ENCODE assay signal across 8 cellular contexts in genomic region chr9:84261082-84261746, GRCh38.
DNase-seq lines count a peak whose midpoint lies in the region; ATAC-seq and TF ChIP-seq lines count a peak whose summit lies in the region.

No MANE protein-coding gene starts in this region.

- peak; percentile 87 to 99 (median 97) for ATAC-seq in heart left ventricle

- DNase-seq in DMS153 treated with DMSO at 0.1 percent for 48 hours (lab: John Stamatoyannopoulos, UW; ENCODE audit: unreplicated experiment) (peak; percentile 86), GM23248 (peak; percentile 85), MV-4-11 (lab: John Stamatoyannopoulos, UW) (peak; percentile 49), SK-N-MC (ENCODE audit: low read depth, low spot score) (peak; percentile 6), adrenal gland (peak; percentile 81 to 95 (median 89)), heart left ventricle (peak; percentile 79 to 89 (median 83)), progenitor cell of endocrine pancreas (ENCODE audit: low spot score, unreplicated experiment) (peak; percentile 66), cortex of kidney (lab: John Stamatoyannopoulos, UW) (no peak)

- H3K9ac ChIP-seq in GM23248: peak overlapping the region; percentile 18; the same call in 1 of the 2 replicates
- H3K9ac ChIP-seq in SK-N-MC (ENCODE audit: insufficient read length): no peak overlapping the region

- no peaks in the 10 kb centered on the region for H3F3A ChIP-seq in GM23248 (ENCODE audit: insufficient read depth)

- 23 to 28% methylated on average over 12 of the region's 12 CpGs for WGBS in GM23248 (ENCODE audit: low coverage in 1 of 2, low lambda C conversion rate in 2 of 2, missing lambda C conversion rate in 2 of 2), 2 experiments
- 28 to 40% (median 30%) methylated on average over 9 to 12 of the region's 12 CpGs for WGBS in adrenal gland, 4 donors
- 28 to 30% (median 29%) methylated on average over 12 of the region's 12 CpGs for WGBS in heart left ventricle, 4 donors

- no peak overlapping the region for H3K27ac Mint-ChIP-seq in progenitor cell of endocrine pancreas

- TF ChIP-seq CTCF in adrenal gland (IDR thresholded peaks at IDR 0.05) (peak; percentile 81 to 96 (median 94)), heart left ventricle (IDR thresholded peaks at IDR 0.05) (peak; percentile 87 to 96 (median 92)), progenitor cell of endocrine pancreas (IDR thresholded peaks at IDR 0.05; ENCODE audit: unreplicated experiment) (peak; percentile 89)

- H3K4me3 ChIP-seq in GM23248 (peak overlapping the region; percentile 68), SK-N-MC (no peak overlapping the region), adrenal gland (peak overlapping the region in 3 of 4 donors; percentile 4 to 72 (median 28)), heart left ventricle (peak overlapping the region in 8 of 12 donors; percentile 1 to 49 (median 30))

- no peak overlapping the region for H3K4me3 Mint-ChIP-seq in progenitor cell of endocrine pancreas (ENCODE audit: low read depth)

- H3K36me3 ChIP-seq in GM23248 (ENCODE audit: low read depth) (no peaks in the 10 kb centered on the region), SK-N-MC (ENCODE audit: insufficient read depth, low read length) (no peaks in the 10 kb centered on the region), adrenal gland (replicated peaks in 1 of 2) (no peaks in the 10 kb centered on the region), heart left ventricle (no peaks in the 10 kb centered on the region)

- no peaks in the 10 kb centered on the region for H3K79me2 ChIP-seq in GM23248 (ENCODE audit: insufficient read depth)

- H3K27me3 Mint-ChIP-seq in progenitor cell of endocrine pancreas: peaks cover 27% of the 10 kb centered on the region

- H3K4me2 ChIP-seq in GM23248 (ENCODE audit: unreplicated experiment): peak overlapping the region; percentile 77

- TF ChIP-seq POLR2A in adrenal gland (IDR thresholded peaks at IDR 0.05): no peak
- no peak for TF ChIP-seq POLR2A in heart left ventricle (IDR thresholded peaks at IDR 0.05)

- H3K9me3 ChIP-seq in GM23248 (ENCODE audit: low read depth): no peaks in the 10 kb centered on the region
- no peaks in the 10 kb centered on the region for H3K9me3 ChIP-seq in SK-N-MC (ENCODE audit: low read depth, low read length)
- H3K9me3 ChIP-seq in adrenal gland (replicated peaks in 1 of 3): no peaks in the 10 kb centered on the region
- no peaks in the 10 kb centered on the region for H3K9me3 ChIP-seq in heart left ventricle

- no peaks in the 10 kb centered on the region for H3K36me3 Mint-ChIP-seq in progenitor cell of endocrine pancreas (ENCODE audit: insufficient read depth)

- H3K27ac ChIP-seq in GM23248 (no peak overlapping the region), SK-N-MC (no peak overlapping the region), adrenal gland (peak overlapping the region in 2 of 5 donors; percentile 40 to 51), heart left ventricle (no peak overlapping the region)

- H3K4me1 ChIP-seq in GM23248 (ENCODE audit: insufficient read depth): no peaks in the 10 kb centered on the region
- no peaks in the 10 kb centered on the region for H3K4me1 ChIP-seq in adrenal gland (replicated peaks in 1 of 2)
- H3K4me1 ChIP-seq in heart left ventricle: peaks cover 0 to 4% (median 0%) of the 10 kb centered on the region in 12 donors

- H3K9me3 Mint-ChIP-seq in progenitor cell of endocrine pancreas (ENCODE audit: low read depth): no peaks in the 10 kb centered on the region

- no peaks in the 10 kb centered on the region for H3K9me2 ChIP-seq in GM23248 (ENCODE audit: insufficient read depth)

- in situ Hi-C loops in GM23248 (cut with MboI): loop anchor here (5.0 to 25.0 kb wide), 2 partner anchors 319 to 424 kb away; no protein-coding TSS in a partner anchor

- H3K27me3 ChIP-seq in GM23248 (replicated peaks; ENCODE audit: insufficient read depth) (no peaks in the 10 kb centered on the region), adrenal gland (no peaks in the 10 kb centered on the region), heart left ventricle (no peaks in the 10 kb centered on the region)

- H3K4me1 Mint-ChIP-seq in progenitor cell of endocrine pancreas (ENCODE audit: low read depth): peaks cover 4% of the 10 kb centered on the region

- peak overlapping the region; percentile 77 for H2AFZ ChIP-seq in GM23248

- intact Hi-C loops in adrenal gland (cut with DNase I) (loop anchor here (5.0 kb wide), 1 partner anchor 324 kb away; no protein-coding TSS in a partner anchor), heart left ventricle (cut with DNase I) (loop anchor here (1.0 to 10.0 kb wide), 8 partner anchors 56 to 324 kb away; no protein-coding TSS in a partner anchor)

- H4K20me1 ChIP-seq in GM23248 (ENCODE audit: insufficient read depth): no peaks in the 10 kb centered on the region
